Comparison of ENCODE assay signal across 9 cellular contexts in genomic region chr1:24930703-24931480, GRCh38. TPM values are rescaled to one million over a fixed set of nuclear protein-coding genes. Genes with fewer than 3 reads are reported as not detected.
DNase-seq lines count a peak whose midpoint lies in the region; ATAC-seq and TF ChIP-seq lines count a peak whose summit lies in the region.
"Had no signal": no experiment of that assay in that cellular context is flagged by ENCODE, and none has a peak within 500 bp of the region (broad histone marks: within the 10 kb centered on the region; RNA-seq: fewer than 3 reads in every experiment).

No MANE protein-coding gene starts in this region.

- TF ChIP-seq CTCF in WERI-Rb-1 (IDR thresholded peaks at IDR 0.05; ENCODE audit: low read depth, low read length) (no peak), testis (IDR thresholded peaks at IDR 0.05) (no peak)

- H3K36me3 Mint-ChIP-seq in activated T-cell treated with anti-CD3 and anti-CD28 coated beads, Interleukin-2, amount 50 U/mL, for 72 hours (ENCODE audit: insufficient read depth in 2 of 2) = peaks cover 22 to 38% of the 10 kb centered on the region in 2 donors

- no peaks in the 10 kb centered on the region for H3K9me3 Mint-ChIP-seq in activated T-cell treated with anti-CD3 and anti-CD28 coated beads, Interleukin-2, amount 50 U/mL, for 72 hours

- no peak for DNase-seq in activated T-cell treated with anti-CD3 and anti-CD28 coated beads, Interleukin-2, amount 50 U/mL, for 72 hours
- DNase-seq in activated T-cell treated with anti-CD3 and anti-CD28 coated beads, Interleukin-2, amount 50 U/mL, for 48 hours = no peak
- DNase-seq in WERI-Rb-1 = no peak
- DNase-seq in iPS DF 6.9 (ENCODE audit: low read depth, low spot score) = no peak
- DNase-seq in testis = no peak
- DNase-seq in stimulated activated CD4-positive, alpha-beta T cell treated with anti-CD3 and anti-CD28 coated beads, Interleukin-15, amount 100 ng/mL, for 24 hours = no peak
- DNase-seq in DMS 273 treated with DMSO at 0.1 percent for 48 hours (lab: John Stamatoyannopoulos, UW) = no peak
- DNase-seq in GOT3 (lab: John Stamatoyannopoulos, UW) = no peak

- no peak for ATAC-seq in activated T-cell treated with anti-CD3 and anti-CD28 coated beads, Interleukin-2, amount 50 U/mL, for 72 hours (replicated peaks in 1 of 2)

- H3K27me3 ChIP-seq in WERI-Rb-1 (ENCODE audit: insufficient read depth, low read depth, severe bottlenecking) (peaks cover 11% of the 10 kb centered on the region), iPS DF 6.9 (ENCODE audit: control insufficient read depth, insufficient read depth, low read length) (peaks cover 64% of the 10 kb centered on the region), testis (no peaks in the 10 kb centered on the region)

- WGBS in iPS DF 6.9 (ENCODE audit: insufficient coverage, insufficient read length) = no CpG with 5 or more reads among the region's 57 CpGs
- 8 to 13% methylated on average over 39 to 57 of the region's 57 CpGs for WGBS in testis, 2 donors

- TF ChIP-seq POLR2A in testis (IDR thresholded peaks at IDR 0.05) = no peak

- peaks cover 76% of the 10 kb centered on the region for H3K4me1 Mint-ChIP-seq in activated T-cell treated with anti-CD3 and anti-CD28 coated beads, Interleukin-2, amount 50 U/mL, for 72 hours (ENCODE audit: low read depth)

- H3K9me3 ChIP-seq in WERI-Rb-1 (ENCODE audit: severe bottlenecking) (no peaks in the 10 kb centered on the region), iPS DF 6.9 (ENCODE audit: control insufficient read depth, insufficient read depth, low read length) (no peaks in the 10 kb centered on the region), testis (no peaks in the 10 kb centered on the region)

- intact Hi-C loops in testis (cut with DNase I; ENCODE audit: low total_unique reads) = no loop called here

- H3K27ac Mint-ChIP-seq in activated T-cell treated with anti-CD3 and anti-CD28 coated beads, Interleukin-2, amount 50 U/mL, for 72 hours = peak overlapping the region; percentile 68
- H3K27ac Mint-ChIP-seq: progenitor cell of endocrine pancreas had no signal

- H3K36me3 ChIP-seq in WERI-Rb-1 (no peaks in the 10 kb centered on the region; the same call in 1 of the 2 replicates), iPS DF 6.9 (ENCODE audit: control insufficient read depth, insufficient read depth, low read length) (no peaks in the 10 kb centered on the region), testis (ENCODE audit: low read depth, missing control alignments) (no peaks in the 10 kb centered on the region)

- H3K4me3 Mint-ChIP-seq in activated T-cell treated with anti-CD3 and anti-CD28 coated beads, Interleukin-2, amount 50 U/mL, for 72 hours = peak overlapping the region; percentile 88 to 89

- H3K4me1 ChIP-seq in iPS DF 6.9 (ENCODE audit: control insufficient read depth, insufficient read depth, low read length) (peaks cover 21% of the 10 kb centered on the region), testis (peaks cover 3% of the 10 kb centered on the region)

- H3K4me3 ChIP-seq in WERI-Rb-1 (ENCODE audit: low read depth, low read length) = peak overlapping the region; percentile 26
- H3K4me3 ChIP-seq in iPS DF 6.9 (ENCODE audit: low read length) = peak overlapping the region; percentile 15; the same call in 1 of the 2 replicates
- peak overlapping the region; percentile 29 to 44 for H3K4me3 ChIP-seq in testis

- H3K27me3 Mint-ChIP-seq in activated T-cell treated with anti-CD3 and anti-CD28 coated beads, Interleukin-2, amount 50 U/mL, for 72 hours (ENCODE audit: low read depth) = no peaks in the 10 kb centered on the region

- peak overlapping the region; percentile 51; the same call in 1 of the 2 replicates for H3K27ac ChIP-seq in WERI-Rb-1
- H3K27ac ChIP-seq in iPS DF 6.9 (ENCODE audit: low read length) = no peak overlapping the region
- no peak overlapping the region for H3K27ac ChIP-seq in testis

RNA-seq across cellular contexts. Expression of gene RUNX3, which starts 0.8 kb away (rescaled TPM):
- 100 to 1,000 TPM; 254 to 298 TPM for total RNA-seq in activated T-cell treated with anti-CD3 and anti-CD28 coated beads, Interleukin-2, amount 50 U/mL, for 72 hours
- 1 to 10 TPM; 5.7 to 6.4 TPM for total RNA-seq in testis
- 5.1 TPM for polyA plus RNA-seq in testis (ENCODE audit: insufficient read depth, low read depth, low replicate concordance)
- total RNA-seq: progenitor cell of endocrine pancreas had no signal

Comparison
In these comparisons a context has a peak if more than half of its experiments do, and no peak if none do; other contexts are left out.
1. RNA of gene RUNX3, which starts 0.8 kb away (total RNA-seq): 254 to 298 TPM in activated T-cell treated with anti-CD3 and anti-CD28 coated beads, Interleukin-2, amount 50 U/mL, for 72 hours; 5.7 to 6.4 TPM in testis; every median in the first group is over 10 times any median in the second.
2. Peak in every context shown above with its lines, with median percentiles within 50 percentile points of each other: H3K4me3 ChIP-seq.